In genomic region chr22:24768537-24769374, GRCh38 we compare ENCODE assay signal across 9 cellular contexts. TPM values are rescaled to one million over a fixed set of nuclear protein-coding genes. Genes with fewer than 3 reads are reported as not detected.
DNase-seq lines count a peak whose midpoint lies in the region; ATAC-seq, FAIRE-seq and TF ChIP-seq lines count a peak whose summit lies in the region.
"Had no signal": no experiment of that assay in that cellular context is flagged by ENCODE, and none has a peak within 500 bp of the region (broad histone marks: within the 10 kb centered on the region; RNA-seq: fewer than 3 reads in every experiment).

No MANE protein-coding gene starts in this region.

- no peak overlapping the region for H3K4me3 Mint-ChIP-seq in activated naive CD8-positive, alpha-beta T cell treated with anti-CD3 and anti-CD28 coated beads for 36 hours

- 46 to 52% (median 46%) methylated on average over 8 of the region's 8 CpGs for WGBS in small intestine, 3 donors

- H3K27ac Mint-ChIP-seq in activated naive CD8-positive, alpha-beta T cell treated with anti-CD3 and anti-CD28 coated beads for 36 hours, result no peak overlapping the region

- no peaks in the 10 kb centered on the region for H3K9me3 Mint-ChIP-seq in activated naive CD8-positive, alpha-beta T cell treated with anti-CD3 and anti-CD28 coated beads for 36 hours

- ATAC-seq in GM19351 (IDR thresholded peaks at IDR 0.05; ENCODE audit: unreplicated experiment) (no peak), GM19463 (IDR thresholded peaks at IDR 0.05; ENCODE audit: unreplicated experiment) (no peak)

- peak overlapping the region; percentile 7; the same call in 1 of the 2 replicates for H2AFZ ChIP-seq in OCI-LY3 (ENCODE audit: low read depth, low read length)

- no peaks in the 10 kb centered on the region for H3K79me2 ChIP-seq in OCI-LY3 (ENCODE audit: low read length)

- H4K20me1 ChIP-seq in OCI-LY3 (ENCODE audit: insufficient read depth, low read length), result no peaks in the 10 kb centered on the region

- H3K36me3 ChIP-seq in OCI-LY3 (replicated peaks; ENCODE audit: low read depth, low read length) (no peaks in the 10 kb centered on the region), right atrium auricular region (no peaks in the 10 kb centered on the region), small intestine (ENCODE audit: control insufficient read depth in 2 of 2, insufficient read depth in 2 of 2, low read length in 2 of 2) (no peaks in the 10 kb centered on the region)

- no peaks in the 10 kb centered on the region for H3K36me3 Mint-ChIP-seq in activated naive CD8-positive, alpha-beta T cell treated with anti-CD3 and anti-CD28 coated beads for 36 hours

- DNase-seq in D721Med (ENCODE audit: insufficient read length, low spot score) (peak; percentile 58), HS-5 (ENCODE audit: low read depth) (peak; percentile 18), right atrium auricular region (ENCODE audit: low spot score) (peak; percentile 64), small intestine (peak; percentile 69)
- DNase-seq in activated naive CD8-positive, alpha-beta T cell treated with anti-CD3 and anti-CD28 coated beads for 36 hours, result peak; percentile 13

- H3K4me1 Mint-ChIP-seq in activated naive CD8-positive, alpha-beta T cell treated with anti-CD3 and anti-CD28 coated beads for 36 hours, result peaks cover 3% of the 10 kb centered on the region

- H3K9me3 ChIP-seq in OCI-LY3 (ENCODE audit: insufficient read depth, low read length) (no peaks in the 10 kb centered on the region), right atrium auricular region (no peaks in the 10 kb centered on the region), small intestine (ENCODE audit: control insufficient read depth, low read depth) (no peaks in the 10 kb centered on the region)

- peaks cover 8% of the 10 kb centered on the region for H3K27me3 Mint-ChIP-seq in activated naive CD8-positive, alpha-beta T cell treated with anti-CD3 and anti-CD28 coated beads for 36 hours

- FAIRE-seq in D721Med (lab: Jason Lieb, UNC) (peak; percentile 69), small intestine (lab: Jason Lieb, UNC) (no peak)

- H3K27ac ChIP-seq in OCI-LY3 (ENCODE audit: low read length) (peak overlapping the region; percentile 1; the same call in 1 of the 2 replicates), right atrium auricular region (no peak overlapping the region), small intestine (ENCODE audit: low read depth in 1 of 2, low read length in 1 of 2) (no peak overlapping the region)

- H3K27me3 ChIP-seq in OCI-LY3 (ENCODE audit: low read depth, low read length) (0 out of 2 replicates have a peak, but pooled peaks cover 6% of the 10 kb centered on the region), right atrium auricular region (no peaks in the 10 kb centered on the region), small intestine (ENCODE audit: control insufficient read depth in 2 of 2, insufficient read depth in 2 of 2, low read length in 2 of 2) (peaks cover 0 to 3% of the 10 kb centered on the region in 2 donors)

- H3K4me2 ChIP-seq in OCI-LY3 (ENCODE audit: low read length), result peak overlapping the region; percentile 56

- H3K4me3 ChIP-seq in OCI-LY3 (ENCODE audit: low read length) (no peak overlapping the region), right atrium auricular region (no peak overlapping the region), small intestine (ENCODE audit: low read depth in 1 of 2, low read length in 2 of 2) (no peak overlapping the region)

- TF ChIP-seq CTCF in D721Med (IDR thresholded peaks at IDR 0.05; ENCODE audit: insufficient read depth, missing control alignments) (peak; percentile 87), OCI-LY3 (IDR thresholded peaks at IDR 0.05; ENCODE audit: low read depth, low read length) (peak; percentile 99), right atrium auricular region (IDR thresholded peaks at IDR 0.05) (peak; percentile 43 to 71)

- H3K4me1 ChIP-seq in OCI-LY3 (ENCODE audit: low read length), result peaks cover 6% of the 10 kb centered on the region
- no peaks in the 10 kb centered on the region for H3K4me1 ChIP-seq in right atrium auricular region
- no peaks in the 10 kb centered on the region for H3K4me1 ChIP-seq in small intestine (ENCODE audit: control insufficient read depth in 2 of 2, insufficient read depth in 1 of 2, low read depth in 1 of 2, low read length in 1 of 2)

- H3K9ac ChIP-seq in OCI-LY3 (ENCODE audit: low read length), result no peak overlapping the region

RNA-seq across cellular contexts. Expression of gene PIWIL3, which starts 5.8 kb away (rescaled TPM):
- not detected for total RNA-seq in activated naive CD8-positive, alpha-beta T cell treated with anti-CD3 and anti-CD28 coated beads for 36 hours
- not detected for total RNA-seq in right atrium auricular region
- polyA plus RNA-seq in small intestine, result not detected
- total RNA-seq: activated CD8-positive, alpha-beta memory T cell treated with anti-CD3 and anti-CD28 coated beads for 36 hours had no signal

RNA-seq across cellular contexts. Expression of gene SGSM1, which starts 37.3 kb away (rescaled TPM):
- under 1 TPM in 1 of 2 experiments, not detected in 1; 0.04 TPM for total RNA-seq in activated naive CD8-positive, alpha-beta T cell treated with anti-CD3 and anti-CD28 coated beads for 36 hours
- total RNA-seq in right atrium auricular region, result 10 to 100 TPM; 13.9 to 14.9 TPM
- polyA plus RNA-seq in small intestine, result 1 to 10 TPM in 1 of 3 donors, under 1 TPM in 1, not detected in 1; 0.27 to 2.2 TPM

Comparison
In these comparisons a context has a peak if more than half of its experiments do, and no peak if none do; other contexts are left out.
1. DNase-seq: peak in every context shown above with its lines; median percentile 69 in small intestine; 64 in right atrium auricular region; 58 in D721Med; 18 in HS-5; 13 in activated naive CD8-positive, alpha-beta T cell treated with anti-CD3 and anti-CD28 coated beads for 36 hours.
2. RNA of gene SGSM1, which starts 37.3 kb away (total RNA-seq): 13.9 to 14.9 TPM in right atrium auricular region; 0.04 TPM in activated naive CD8-positive, alpha-beta T cell treated with anti-CD3 and anti-CD28 coated beads for 36 hours; every median in the first group is over 10 times any median in the second.
3. Peak in every context shown above with its lines, with median percentiles within 50 percentile points of each other: CTCF ChIP-seq.